ENCODE assay signal across 10 cellular contexts in the genomic region with DNA sequence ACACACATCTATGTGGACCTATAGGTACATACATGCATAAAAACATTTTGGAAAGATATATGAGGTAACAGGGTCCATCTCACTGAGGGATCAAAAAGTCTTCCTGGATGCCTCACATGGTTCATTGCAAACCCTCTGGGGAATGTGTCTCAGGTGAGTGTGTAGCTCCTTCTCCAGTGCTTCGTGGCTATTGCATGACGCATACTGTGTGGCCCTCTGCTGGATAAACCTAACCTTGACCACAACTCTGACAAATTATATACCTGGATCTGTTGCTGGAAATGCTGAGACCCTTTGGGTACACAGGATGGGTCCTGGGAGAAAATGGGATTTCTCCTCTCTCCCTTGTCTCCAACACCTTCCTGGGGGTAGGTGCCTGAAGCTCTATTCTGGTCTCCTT.
A peak's percentile ranks its signal among the peaks of the same experiment; 100 is the strongest.
DNase-seq lines count a peak whose midpoint lies in the region; ATAC-seq and TF ChIP-seq lines count a peak whose summit lies in the region.
"Had no signal": no experiment of that assay in that cellular context is flagged by ENCODE, and none has a peak within 500 bp of the region (broad histone marks: within the 10 kb centered on the region; RNA-seq: fewer than 3 reads in every experiment).

No MANE protein-coding gene starts in this region.

- H3K4me1 Mint-ChIP-seq in immature natural killer cell, result peaks cover 13 to 14% of the 10 kb centered on the region in 2 donors

- no peak overlapping the region for H3K4me2 ChIP-seq in OCI-LY7 (ENCODE audit: low read length)

- no TSS peak for BruUV-seq in OCI-LY7 (replicated peaks; lab: Mats Ljungman, UMichigan)

- no peaks in the 10 kb centered on the region for H3K9me2 ChIP-seq in OCI-LY7 (ENCODE audit: insufficient read depth, low read length)

- peak overlapping the region; percentile 93 for H3K27ac ChIP-seq in cardiac muscle cell
- H3K27ac ChIP-seq in OCI-LY7 (ENCODE audit: low read depth, low read length, poor library complexity, severe bottlenecking), result no peak overlapping the region

- H3K4me1 ChIP-seq in cardiac muscle cell (ENCODE audit: low read depth) (peaks cover 62% of the 10 kb centered on the region), OCI-LY7 (ENCODE audit: insufficient read depth, low read length, poor library complexity, severe bottlenecking) (no peaks in the 10 kb centered on the region)

- no peak overlapping the region for H3K4me3 ChIP-seq in cardiac muscle cell
- H3K4me3 ChIP-seq in OCI-LY7 (ENCODE audit: low read depth, low read length, poor library complexity, severe bottlenecking), result no peak overlapping the region

- intact Hi-C loops in cardiac septum (cut with DNase I) (no loop called here), OCI-LY7 (cut with micrococcal nuclease; ENCODE audit: unreplicated experiment) (no loop called here)

- H3K4me3 Mint-ChIP-seq in immature natural killer cell, result no peak overlapping the region
- H3K4me3 Mint-ChIP-seq: T-helper 2 cell treated with Interferon-gamma antibody and Interleukin-4, amounts not matched to agents 5 μg/mL and 100 μg/mL, for 36 hours had no signal

- no peak for ATAC-seq in GM21786 (IDR thresholded peaks at IDR 0.05; ENCODE audit: unreplicated experiment)

- H3K9me3 Mint-ChIP-seq in immature natural killer cell, result peaks cover 0 to 2% (median 0%) of the 10 kb centered on the region in 6 donors
- H3K9me3 Mint-ChIP-seq: T-helper 2 cell treated with Interferon-gamma antibody and Interleukin-4, amounts not matched to agents 5 μg/mL and 100 μg/mL, for 36 hours had no signal

- H2AFZ ChIP-seq in OCI-LY7 (ENCODE audit: low read length), result no peak overlapping the region

- H3K9me3 ChIP-seq in cardiac muscle cell (ENCODE audit: low read depth) (no peaks in the 10 kb centered on the region), OCI-LY7 (ENCODE audit: low read length) (no peaks in the 10 kb centered on the region)

- no peaks in the 10 kb centered on the region for H3K36me3 Mint-ChIP-seq in immature natural killer cell

- CTCF ChIA-PET in OCI-LY7 (lab: Charles Lee; ENCODE audit: unreplicated experiment), result no interaction called here

- no peaks in the 10 kb centered on the region for H3K36me3 ChIP-seq in cardiac muscle cell
- no peaks in the 10 kb centered on the region for H3K36me3 ChIP-seq in OCI-LY7 (ENCODE audit: insufficient read depth, low read length)

- peaks cover 0 to 2% (median 0%) of the 10 kb centered on the region in 3 donors for H3K27me3 Mint-ChIP-seq in immature natural killer cell (ENCODE audit: low read depth in 3 of 3)

- H3K27me3 ChIP-seq in cardiac muscle cell, result no peaks in the 10 kb centered on the region

- H3K79me2 ChIP-seq in OCI-LY7 (ENCODE audit: insufficient read depth, low read depth, low read length), result no peaks in the 10 kb centered on the region

- TF ChIP-seq CTCF in cardiac muscle cell (IDR thresholded peaks at IDR 0.05; ENCODE audit: low read depth, low read length), result peak; percentile 4
- peak; percentile 43; the same call in 1 of the 2 replicates for TF ChIP-seq CTCF in OCI-LY7 (conservative IDR thresholded peaks at IDR 0.05; ENCODE audit: low read length)

- no peak overlapping the region for H3K27ac Mint-ChIP-seq in immature natural killer cell
- H3K27ac Mint-ChIP-seq: T-helper 2 cell treated with Interferon-gamma antibody and Interleukin-4, amounts not matched to agents 5 μg/mL and 100 μg/mL, for 36 hours had no signal

- DNase-seq in cardiac muscle cell (ENCODE audit: low read depth in 1 of 2, low spot score in 1 of 2) (peak in 1 of 2 donors; percentile 37), cardiac septum (ENCODE audit: low spot score) (no peak), OCI-LY7 (ENCODE audit: low spot score) (peak; percentile 2), iPS DF 19.7 (ENCODE audit: low read depth, low spot score) (peak; percentile 42), hepatic stellate cell (ENCODE audit: low spot score) (no peak), immature natural killer cell (no peak), NCI-H187 treated with DMSO at 0.1 percent for 48 hours (lab: John Stamatoyannopoulos, UW) (no peak)
- DNase-seq: NCI-H2227 treated with DMSO at 0.1 percent for 48 hours had no signal

- H4K20me1 ChIP-seq in OCI-LY7 (ENCODE audit: insufficient read depth, low read length), result no peaks in the 10 kb centered on the region

- POLR2A ChIA-PET in OCI-LY7 (lab: Charles Lee), result interaction anchor here (0.5 kb wide), 1 partner anchor 9 kb away, joined by 4 read pairs; no protein-coding TSS in a partner anchor

Comparison
In these comparisons a context has a peak if more than half of its experiments do, and no peak if none do; other contexts are left out.
1. DNase-seq: peak in OCI-LY7 (single experiment) and iPS DF 19.7 (single experiment); none in cardiac septum (single experiment), hepatic stellate cell (single experiment), immature natural killer cell (0 of 3) and NCI-H187 treated with DMSO at 0.1 percent for 48 hours (single experiment).